In the genomic region with DNA sequence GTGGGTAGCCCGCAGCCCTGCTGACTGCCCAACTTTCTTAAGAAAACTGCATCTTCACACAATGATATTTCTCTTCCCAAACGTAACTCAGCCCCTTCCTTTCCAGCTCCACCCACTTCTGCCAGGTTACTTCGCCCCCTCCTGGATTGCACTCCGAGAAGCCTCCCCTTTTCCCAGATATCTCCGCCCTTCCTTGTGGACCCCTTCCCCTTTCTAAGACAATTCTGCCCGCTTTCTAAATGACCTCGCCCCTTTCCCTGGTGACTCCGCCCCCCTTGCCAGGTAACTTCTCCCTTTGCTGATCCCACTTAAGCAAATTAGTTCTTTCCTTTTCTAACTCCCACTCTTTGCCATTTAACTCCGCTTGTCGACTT, we compare ENCODE assay signal across 8 cellular contexts. TPM values are rescaled to one million over a fixed set of nuclear protein-coding genes. Genes with fewer than 3 reads are reported as not detected.
A peak's percentile ranks its signal among the peaks of the same experiment; 100 is the strongest.
DNase-seq lines count a peak whose midpoint lies in the region; ATAC-seq, FAIRE-seq and TF ChIP-seq lines count a peak whose summit lies in the region.

No MANE protein-coding gene starts in this region.

- H3K4me3 Mint-ChIP-seq in CD8-positive, alpha-beta T cell = peak overlapping the region; percentile 82

- ATAC-seq in CD8-positive, alpha-beta T cell = peak; percentile 2
- ATAC-seq in GM18520 (IDR thresholded peaks at IDR 0.05; ENCODE audit: unreplicated experiment) = no peak

- no peaks in the 10 kb centered on the region for H3K27me3 ChIP-seq in CD8-positive, alpha-beta T cell (ENCODE audit: insufficient read depth, low read length)

- H3K27me3 Mint-ChIP-seq in CD8-positive, alpha-beta T cell (ENCODE audit: low read depth) = peaks cover 3% of the 10 kb centered on the region

- no peak for DNase-seq in CD8-positive, alpha-beta T cell
- peak; percentile 10 for DNase-seq in amniotic epithelial cell (ENCODE audit: low read depth)
- DNase-seq in lower leg skin (ENCODE audit: low spot score in 2 of 2) = peak in 1 of 2 donors; percentile 32
- DNase-seq in urothelium cell line (ENCODE audit: low spot score) = peak; percentile 38
- no peak for DNase-seq in HuH-7 (ENCODE audit: low spot score)
- DNase-seq in NCI-H2196 treated with DMSO at 0.1 percent for 48 hours (lab: John Stamatoyannopoulos, UW; ENCODE audit: unreplicated experiment) = no peak

- WGBS in lower leg skin, 2 donors = 1 to 2% methylated on average over 10 of the region's 10 CpGs

- H3K27ac ChIP-seq in CD8-positive, alpha-beta T cell (ENCODE audit: low read depth, low read length) = no peak overlapping the region
- H3K27ac ChIP-seq in HEK293 (ENCODE audit: extremely low read depth, low read depth, low read length) = no peak overlapping the region

- CTCF ChIA-PET in CD8-positive, alpha-beta T cell (lab: Charles Lee) = interaction anchor here (0.6 to 2.2 kb wide), 9 partner anchors 20 to 318 kb away, joined by 3 to 12 read pairs (median 5); partner anchors contain the start of genes ETFB and NKG7
- CTCF ChIA-PET in HEK293 (lab: Yijun Ruan, JAX) = interaction anchor here (0.6 to 3.1 kb wide), 14 partner anchors 8 to 438 kb away, joined by 3 to 15 read pairs (median 3); no protein-coding TSS in a partner anchor

- H3K36me3 Mint-ChIP-seq in CD8-positive, alpha-beta T cell = no peaks in the 10 kb centered on the region

- TF ChIP-seq POLR2A in lower leg skin (IDR thresholded peaks at IDR 0.05) = no peak

- intact Hi-C loops in CD8-positive, alpha-beta T cell (cut with DNase I, micrococcal nuclease) = loop anchor here (1.0 kb wide), 7 partner anchors 28 to 318 kb away; partner anchors contain the start of gene ZNF175 (in 1 of the 2)
- intact Hi-C loops in lower leg skin (cut with DNase I; ENCODE audit: low total_unique reads) = no loop called here

- H3K9me3 Mint-ChIP-seq in CD8-positive, alpha-beta T cell = no peaks in the 10 kb centered on the region

- H3K27ac Mint-ChIP-seq in CD8-positive, alpha-beta T cell = peak overlapping the region; percentile 32

- no peak for TF ChIP-seq CTCF in CD8-positive, alpha-beta T cell (IDR thresholded peaks at IDR 0.05)
- TF ChIP-seq CTCF in HEK293 (tag by site-specific recombination; IDR thresholded peaks at IDR 0.05) (peak; percentile 7; the same call in 1 of the 2 replicates), lower leg skin (IDR thresholded peaks at IDR 0.05) (no peak)

- H3K4me3 ChIP-seq in CD8-positive, alpha-beta T cell (ENCODE audit: low read depth, low read length) = peak overlapping the region; percentile 71
- H3K4me3 ChIP-seq in HEK293 (ENCODE audit: low read depth, low read length) (peak overlapping the region; percentile 82), lower leg skin (ENCODE audit: low read depth, poor library complexity, severe bottlenecking) (peak overlapping the region; percentile 18)

- POLR2A ChIA-PET in CD8-positive, alpha-beta T cell (lab: Charles Lee) = no interaction called here
- POLR2A ChIA-PET in HEK293 (lab: Yijun Ruan, JAX) = interaction anchor here (0.6 to 2.2 kb wide), 29 partner anchors 9 to 609 kb away, joined by 3 to 37 read pairs (median 4); partner anchors contain the start of genes ETFB, LIM2 and NKG7

- peaks cover 16% of the 10 kb centered on the region for H3K4me1 ChIP-seq in CD8-positive, alpha-beta T cell (ENCODE audit: insufficient read depth, low read length)
- H3K4me1 ChIP-seq in HEK293 (ENCODE audit: control insufficient read depth, insufficient read depth, low read length) = 0 out of 2 replicates have a peak, but pooled peaks cover 8% of the 10 kb centered on the region

- peaks cover 13% of the 10 kb centered on the region for H3K4me1 Mint-ChIP-seq in CD8-positive, alpha-beta T cell (ENCODE audit: low read depth)

- FAIRE-seq in urothelium cell line (lab: Jason Lieb, UNC) = no peak

- H3K36me3 ChIP-seq in CD8-positive, alpha-beta T cell (ENCODE audit: insufficient read depth, low read length) = no peaks in the 10 kb centered on the region
- H3K36me3 ChIP-seq in HEK293 (ENCODE audit: control insufficient read depth in 2 of 2, insufficient read depth in 1 of 2, low read length in 2 of 2) = no peaks in the 10 kb centered on the region

- H3K9me3 ChIP-seq in CD8-positive, alpha-beta T cell (ENCODE audit: low read length) = no peaks in the 10 kb centered on the region
- no peaks in the 10 kb centered on the region for H3K9me3 ChIP-seq in HEK293 (ENCODE audit: control insufficient read depth, insufficient read depth, low read depth, low read length)

TF ChIP-seq in HEK293, 187 proteins besides CTCF, POLR2A, EP300 and RAD21 (continues in another document):
- no peak for TF ChIP-seq ZNF423 (tag by site-specific recombination; IDR thresholded peaks at IDR 0.05)
- no peak for TF ChIP-seq ZNF274 (IDR thresholded peaks at IDR 0.05; ENCODE audit: low read length)
- TF ChIP-seq ZNF274 (tag by site-specific recombination; IDR thresholded peaks at IDR 0.05; ENCODE audit: borderline replicate concordance) = 0 out of 2 replicates have a peak, but pooled peaks have one; percentile 29
- TF ChIP-seq ZNF747 (tag by site-specific recombination; IDR thresholded peaks at IDR 0.05) = no peak
- TF ChIP-seq ZNF341 (tag by site-specific recombination; IDR thresholded peaks at IDR 0.05; ENCODE audit: low read depth) = peak; percentile 60
- TF ChIP-seq, protein P1, sequence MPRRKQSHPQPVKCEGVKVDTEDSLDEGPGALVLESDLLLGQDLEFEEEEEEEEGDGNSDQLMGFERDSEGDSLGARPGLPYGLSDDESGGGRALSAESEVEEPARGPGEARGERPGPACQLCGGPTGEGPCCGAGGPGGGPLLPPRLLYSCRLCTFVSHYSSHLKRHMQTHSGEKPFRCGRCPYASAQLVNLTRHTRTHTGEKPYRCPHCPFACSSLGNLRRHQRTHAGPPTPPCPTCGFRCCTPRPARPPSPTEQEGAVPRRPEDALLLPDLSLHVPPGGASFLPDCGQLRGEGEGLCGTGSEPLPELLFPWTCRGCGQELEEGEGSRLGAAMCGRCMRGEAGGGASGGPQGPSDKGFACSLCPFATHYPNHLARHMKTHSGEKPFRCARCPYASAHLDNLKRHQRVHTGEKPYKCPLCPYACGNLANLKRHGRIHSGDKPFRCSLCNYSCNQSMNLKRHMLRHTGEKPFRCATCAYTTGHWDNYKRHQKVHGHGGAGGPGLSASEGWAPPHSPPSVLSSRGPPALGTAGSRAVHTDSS (tag by site-specific recombination; IDR thresholded peaks at IDR 0.05) = no peak
- TF ChIP-seq ZNF18 (tag by site-specific recombination; IDR thresholded peaks at IDR 0.05) = no peak
- TF ChIP-seq ZNF169 (tag by site-specific recombination; IDR thresholded peaks at IDR 0.05) = 0 out of 2 replicates have a peak, but pooled peaks have one; percentile 29
- no peak for TF ChIP-seq ZNF791 (tag by site-specific recombination; IDR thresholded peaks at IDR 0.05)
- TF ChIP-seq, protein P2, sequence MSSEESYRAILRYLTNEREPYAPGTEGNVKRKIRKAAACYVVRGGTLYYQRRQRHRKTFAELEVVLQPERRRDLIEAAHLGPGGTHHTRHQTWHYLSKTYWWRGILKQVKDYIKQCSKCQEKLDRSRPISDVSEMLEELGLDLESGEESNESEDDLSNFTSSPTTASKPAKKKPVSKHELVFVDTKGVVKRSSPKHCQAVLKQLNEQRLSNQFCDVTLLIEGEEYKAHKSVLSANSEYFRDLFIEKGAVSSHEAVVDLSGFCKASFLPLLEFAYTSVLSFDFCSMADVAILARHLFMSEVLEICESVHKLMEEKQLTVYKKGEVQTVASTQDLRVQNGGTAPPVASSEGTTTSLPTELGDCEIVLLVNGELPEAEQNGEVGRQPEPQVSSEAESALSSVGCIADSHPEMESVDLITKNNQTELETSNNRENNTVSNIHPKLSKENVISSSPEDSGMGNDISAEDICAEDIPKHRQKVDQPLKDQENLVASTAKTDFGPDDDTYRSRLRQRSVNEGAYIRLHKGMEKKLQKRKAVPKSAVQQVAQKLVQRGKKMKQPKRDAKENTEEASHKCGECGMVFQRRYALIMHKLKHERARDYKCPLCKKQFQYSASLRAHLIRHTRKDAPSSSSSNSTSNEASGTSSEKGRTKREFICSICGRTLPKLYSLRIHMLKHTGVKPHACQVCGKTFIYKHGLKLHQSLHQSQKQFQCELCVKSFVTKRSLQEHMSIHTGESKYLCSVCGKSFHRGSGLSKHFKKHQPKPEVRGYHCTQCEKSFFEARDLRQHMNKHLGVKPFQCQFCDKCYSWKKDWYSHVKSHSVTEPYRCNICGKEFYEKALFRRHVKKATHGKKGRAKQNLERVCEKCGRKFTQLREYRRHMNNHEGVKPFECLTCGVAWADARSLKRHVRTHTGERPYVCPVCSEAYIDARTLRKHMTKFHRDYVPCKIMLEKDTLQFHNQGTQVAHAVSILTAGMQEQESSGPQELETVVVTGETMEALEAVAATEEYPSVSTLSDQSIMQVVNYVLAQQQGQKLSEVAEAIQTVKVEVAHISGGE (tag by site-specific recombination; conservative IDR thresholded peaks at IDR 0.05; ENCODE audit: low read depth) = no peak
- TF ChIP-seq ZIC2 (tag by site-specific recombination; IDR thresholded peaks at IDR 0.05) = no peak
- no peak for TF ChIP-seq ZNF184 (tag by site-specific recombination; IDR thresholded peaks at IDR 0.05)
- TF ChIP-seq ZNF558 (tag by site-specific recombination; IDR thresholded peaks at IDR 0.05) = no peak

RNA-seq across cellular contexts. Expression of gene VSIG10L, which starts 2.6 kb away (rescaled TPM):
- not detected for total RNA-seq in CD8-positive, alpha-beta T cell
- 10 to 100 TPM; 31.0 to 42.9 (median 39.5) TPM for total RNA-seq in lower leg skin

RNA-seq across cellular contexts. Expression of gene ETFB, which starts 26.9 kb away (rescaled TPM):
- total RNA-seq in CD8-positive, alpha-beta T cell = 10 to 100 TPM; 26.6 to 27.5 TPM
- 10 to 100 TPM; 52.5 to 79.2 (median 74.5) TPM for total RNA-seq in lower leg skin

RNA-seq across cellular contexts. Expression of gene IGLON5, which starts 27.9 kb away (rescaled TPM):
- not detected for total RNA-seq in CD8-positive, alpha-beta T cell
- under 1 TPM in 1 of 4 donors, not detected in 3; 0.27 TPM for total RNA-seq in lower leg skin

RNA-seq across cellular contexts. Expression of gene CLDND2, which starts 29.5 kb away (rescaled TPM):
- total RNA-seq in CD8-positive, alpha-beta T cell = 1 to 10 TPM; 1.3 to 2.3 TPM
- 1 to 10 TPM in 1 of 4 donors, not detected in 3; 1.8 TPM for total RNA-seq in lower leg skin

RNA-seq across cellular contexts. Expression of gene NKG7, which starts 33.2 kb away (rescaled TPM):
- 100 to 1,000 TPM; 159 to 169 TPM for total RNA-seq in CD8-positive, alpha-beta T cell
- total RNA-seq in lower leg skin = 1 to 10 TPM in 1 of 4 donors, not detected in 3; 1.3 TPM

Comparison
In these comparisons a context has a peak if more than half of its experiments do, and no peak if none do; other contexts are left out.
1. DNase-seq: peak in amniotic epithelial cell (single experiment) and urothelium cell line (single experiment); none in CD8-positive, alpha-beta T cell (0 of 7), HuH-7 (single experiment) and NCI-H2196 treated with DMSO at 0.1 percent for 48 hours (single experiment).
2. H3K4me3 ChIP-seq: peak in every context shown above with its lines; median percentile 82 in HEK293; 71 in CD8-positive, alpha-beta T cell; 18 in lower leg skin.
3. RNA of gene VSIG10L, which starts 2.6 kb away (total RNA-seq): 31.0 to 42.9 TPM in lower leg skin; not detected in CD8-positive, alpha-beta T cell; every median in the first group is over 10 times any median in the second.